9 cellular contexts compared by ENCODE assay signal in genomic region chr5:135456238-135457099, GRCh38. TPM values are rescaled to one million over a fixed set of nuclear protein-coding genes. Genes with fewer than 3 reads are reported as not detected.
DNase-seq lines count a peak whose midpoint lies in the region; ATAC-seq, FAIRE-seq and TF ChIP-seq lines count a peak whose summit lies in the region.
"Had no signal": no experiment of that assay in that cellular context is flagged by ENCODE, and none has a peak within 500 bp of the region (broad histone marks: within the 10 kb centered on the region; RNA-seq: fewer than 3 reads in every experiment).

No MANE protein-coding gene starts in this region.

- DNase-seq in AG04450 (ENCODE audit: low read depth, low spot score) (no peak), GM19239 (ENCODE audit: insufficient read length, low spot score) (no peak), brain microvascular endothelial cell (peak; percentile 83), pancreas (peak in 3 of 6 donors; percentile 17 to 60 (median 27)), DMS153 (lab: John Stamatoyannopoulos, UW) (no peak), midbrain (lab: John Stamatoyannopoulos, UW) (no peak), NCI-H1436 (lab: John Stamatoyannopoulos, UW) (no peak)

- FAIRE-seq in GM19239 (lab: Jason Lieb, UNC) = peak; percentile 39
- no peak for FAIRE-seq in pancreas (lab: Jason Lieb, UNC)

- H3K27ac ChIP-seq in AG04450 (ENCODE audit: low read depth, low read length) (peak overlapping the region; percentile 34), brain microvascular endothelial cell (no peak overlapping the region), pancreas (no peak overlapping the region)
- H3K27ac ChIP-seq: thoracic aorta had no signal

- no peak for TF ChIP-seq CTCF in AG04450 (IDR thresholded peaks at IDR 0.05; ENCODE audit: low read depth, low read length)
- no peak for TF ChIP-seq CTCF in brain microvascular endothelial cell (IDR thresholded peaks at IDR 0.05; ENCODE audit: low read depth, low read length, missing control alignments)
- TF ChIP-seq CTCF in pancreas (IDR thresholded peaks at IDR 0.05) = no peak

- no peaks in the 10 kb centered on the region for H3K36me3 ChIP-seq in brain microvascular endothelial cell (replicated peaks)
- H3K36me3 ChIP-seq in pancreas = no peaks in the 10 kb centered on the region
- H3K36me3 ChIP-seq: thoracic aorta had no signal

- H3K4me1 ChIP-seq in pancreas = no peaks in the 10 kb centered on the region

- 61 to 73% methylated on average over 12 of the region's 12 CpGs for WGBS in pancreas, 2 donors

- in situ Hi-C loops in brain microvascular endothelial cell (cut with HindIII; ENCODE audit: low pct_ligation_motif_present, low sequenced_read_pairs) = no loop called here

- CTCF ChIA-PET in AG04450 (lab: Charles Lee) = interaction anchor here (1.3 to 28.4 kb wide), 12 partner anchors 9 to 102 kb away, joined by 4 to 1313 read pairs (median 8); partner anchors contain the start of gene DCANP1

- intact Hi-C loops in pancreas (cut with DNase I) = no loop called here

- no peaks in the 10 kb centered on the region; the same call in 1 of the 2 replicates for H3K9me3 ChIP-seq in AG04450 (ENCODE audit: control insufficient read depth, insufficient read depth, low read length)
- no peaks in the 10 kb centered on the region for H3K9me3 ChIP-seq in pancreas
- H3K9me3 ChIP-seq: thoracic aorta had no signal

- POLR2A ChIA-PET in AG04450 (lab: Yijun Ruan, JAX) = no interaction called here

- ATAC-seq in HG03521 (IDR thresholded peaks at IDR 0.05; ENCODE audit: unreplicated experiment) (peak; percentile 34), pancreas (peak in 3 of 4 donors; percentile 45 to 79 (median 78))

- no peak overlapping the region for H3K4me3 ChIP-seq in AG04450 (ENCODE audit: low read depth, low read length)
- no peak overlapping the region for H3K4me3 ChIP-seq in brain microvascular endothelial cell (ENCODE audit: low read depth, low read length)
- H3K4me3 ChIP-seq in pancreas = no peak overlapping the region
- H3K4me3 ChIP-seq: thoracic aorta had no signal

- H3K27me3 ChIP-seq in AG04450 (ENCODE audit: control insufficient read depth, insufficient read depth, low read length) (peaks cover 32% of the 10 kb centered on the region), brain microvascular endothelial cell (replicated peaks) (peaks cover 17% of the 10 kb centered on the region), pancreas (no peaks in the 10 kb centered on the region)

RNA-seq across cellular contexts. Expression of gene TIFAB, which starts 4.3 kb away (rescaled TPM):
- polyA plus RNA-seq in AG04450 (2011; rRNA removed) (not detected in 2 replicates), pancreas (not detected)
- polyA minus RNA-seq in AG04450 (2011; rRNA and poly(A)+ RNA removed) = not detected in 2 replicates
- total RNA-seq in pancreas = under 1 TPM in 2 of 6 donors, not detected in 4; 0.12 to 0.21 TPM
- total RNA-seq: thoracic aorta had no signal

RNA-seq across cellular contexts. Expression of gene DCANP1, which starts 9.3 kb away (rescaled TPM):
- not detected in 2 replicates for polyA plus RNA-seq in AG04450 (2011; rRNA removed)
- not detected in 2 replicates for polyA minus RNA-seq in AG04450 (2011; rRNA and poly(A)+ RNA removed)
- not detected for total RNA-seq in pancreas
- polyA plus RNA-seq in pancreas = not detected
- total RNA-seq: thoracic aorta had no signal

RNA-seq across cellular contexts. Expression of gene MACROH2A1, which starts 57.4 kb away (rescaled TPM):
- polyA plus RNA-seq in AG04450 (2011; rRNA removed) = 117 and 129 TPM in 2 replicates
- polyA minus RNA-seq in AG04450 (2011; rRNA and poly(A)+ RNA removed) = 125 and 142 TPM in 2 replicates
- total RNA-seq in pancreas = 10 to 100 TPM; 25.7 to 72.1 (median 36.5) TPM
- 10 to 100 TPM; 50.6 to 69.6 TPM for polyA plus RNA-seq in pancreas
